20 cellular contexts compared by ENCODE assay signal in genomic region chr14:71465316-71465715, GRCh38.
DNase-seq lines count a peak whose midpoint lies in the region; ATAC-seq, FAIRE-seq and TF ChIP-seq lines count a peak whose summit lies in the region.
"Had no signal": no experiment of that assay in that cellular context is flagged by ENCODE, and none has a peak within 500 bp of the region (broad histone marks: within the 10 kb centered on the region; RNA-seq: fewer than 3 reads in every experiment).

No MANE protein-coding gene starts in this region.

- H3K27me3 Mint-ChIP-seq in activated naive CD4-positive, alpha-beta T cell treated with anti-CD3 and anti-CD28 coated beads, Interleukin-2, amount 10 ng/mL, durations not matched to agents 7 days and 5 days, result no peaks in the 10 kb centered on the region

- H3K27ac Mint-ChIP-seq in activated naive CD4-positive, alpha-beta T cell treated with anti-CD3 and anti-CD28 coated beads, Interleukin-2, amount 10 ng/mL, durations not matched to agents 7 days and 5 days, result no peak overlapping the region

- CTCF ChIA-PET in activated naive CD4-positive, alpha-beta T cell treated with anti-CD3 and anti-CD28 coated beads, Interleukin-2, amount 10 ng/mL, durations not matched to agents 7 days and 5 days (lab: Charles Lee), result no interaction called here

- H3K4me2 ChIP-seq in fibroblast of lung (ENCODE audit: extremely low read depth, insufficient read depth, low read length), result no peak overlapping the region
- H3K4me2 ChIP-seq: KMS-11 had no signal

- H3K9me3 Mint-ChIP-seq in activated naive CD4-positive, alpha-beta T cell treated with anti-CD3 and anti-CD28 coated beads, Interleukin-2, amount 10 ng/mL, durations not matched to agents 7 days and 5 days, result peaks cover 22% of the 10 kb centered on the region

- FAIRE-seq in HTR-8/SVneo (lab: Jason Lieb, UNC), result peak; percentile 33
- FAIRE-seq: GM12878, GM19239, RCC 7860 had no signal

- 82 to 85% methylated on average over 2 of the region's 2 CpGs for WGBS in aorta, 2 donors

- no peak overlapping the region for H2AFZ ChIP-seq in fibroblast of lung (ENCODE audit: low read length)

- TF ChIP-seq CTCF in brain microvascular endothelial cell (IDR thresholded peaks at IDR 0.05; ENCODE audit: low read depth, low read length, missing control alignments), result no peak
- TF ChIP-seq CTCF in fibroblast of lung (conservative IDR thresholded peaks at IDR 0.05 in 1 of 2, IDR thresholded peaks at IDR 0.05 in 1 of 2; ENCODE audit: low read depth in 1 of 2, low read length in 2 of 2), result no peak
- no peak for TF ChIP-seq CTCF in BE2C (IDR thresholded peaks at IDR 0.05; ENCODE audit: low read depth, low read length)

- peaks cover 36% of the 10 kb centered on the region for H3K36me3 Mint-ChIP-seq in activated naive CD4-positive, alpha-beta T cell treated with anti-CD3 and anti-CD28 coated beads, Interleukin-2, amount 10 ng/mL, durations not matched to agents 7 days and 5 days

- no peak overlapping the region for H3K9ac ChIP-seq in fibroblast of lung (ENCODE audit: insufficient read depth, low read length)
- H3K9ac ChIP-seq: KMS-11 had no signal

- no peak for DNase-seq in HTR-8/SVneo (ENCODE audit: insufficient read length, low spot score)
- DNase-seq in brain microvascular endothelial cell, result peak; percentile 24
- peak; percentile 17 to 63 for DNase-seq in fibroblast of lung (ENCODE audit: low read depth in 2 of 2)
- no peak for DNase-seq in aorta
- no peak for DNase-seq in activated naive CD4-positive, alpha-beta T cell treated with anti-CD3 and anti-CD28 coated beads, Interleukin-2, amount 10 ng/mL, durations not matched to agents 7 days and 5 days
- DNase-seq in BE2C, result no peak
- DNase-seq: ACHN, AML-193, DMS79 treated with DMSO at 0.1 percent for 48 hours, GF-D8, NCI-H1048, NCI-H2081, NCI-H446 treated with DMSO at 0.1 percent for 48 hours had no signal

- no peak overlapping the region for H3K4me3 Mint-ChIP-seq in activated naive CD4-positive, alpha-beta T cell treated with anti-CD3 and anti-CD28 coated beads, Interleukin-2, amount 10 ng/mL, durations not matched to agents 7 days and 5 days
- H3K4me3 Mint-ChIP-seq: CD14-positive monocyte had no signal

- no peaks in the 10 kb centered on the region for H3K36me3 ChIP-seq in brain microvascular endothelial cell (replicated peaks)
- no peaks in the 10 kb centered on the region for H3K36me3 ChIP-seq in fibroblast of lung (ENCODE audit: control insufficient read depth, insufficient read depth, low read length)
- no peaks in the 10 kb centered on the region for H3K36me3 ChIP-seq in aorta (ENCODE audit: control insufficient read depth in 1 of 2, insufficient read depth in 2 of 2, low read length in 1 of 2)
- H3K36me3 ChIP-seq in BE2C, result no peaks in the 10 kb centered on the region

- H3K4me3 ChIP-seq in brain microvascular endothelial cell (ENCODE audit: low read depth, low read length) (no peak overlapping the region), fibroblast of lung (replicated peaks in 1 of 4; ENCODE audit: control extremely low read depth in 1 of 4, insufficient read depth in 1 of 4, low read depth in 3 of 4, low read length in 4 of 4) (no peak overlapping the region), aorta (ENCODE audit: low read length in 2 of 2) (no peak overlapping the region), BE2C (ENCODE audit: low read depth, low read length) (no peak overlapping the region)
- H3K4me3 ChIP-seq: GM12878 had no signal

- no peaks in the 10 kb centered on the region for H4K20me1 ChIP-seq in fibroblast of lung (ENCODE audit: control insufficient read depth, extremely low read depth, insufficient read depth, low read length)

- intact Hi-C loops in aorta (cut with DNase I), result no loop called here

- H3K4me1 ChIP-seq in fibroblast of lung (ENCODE audit: control insufficient read depth, extremely low read depth, insufficient read depth, low read length) (no peaks in the 10 kb centered on the region), aorta (ENCODE audit: control insufficient read depth in 1 of 2, insufficient read depth in 2 of 2, low read length in 2 of 2) (peaks cover 0 to 4% of the 10 kb centered on the region in 2 donors), BE2C (peaks cover 8% of the 10 kb centered on the region; the same call in 1 of the 2 replicates)

- H3K79me2 ChIP-seq in fibroblast of lung (ENCODE audit: control insufficient read depth, insufficient read depth, low read length), result no peaks in the 10 kb centered on the region

- no peaks in the 10 kb centered on the region for H3K4me1 Mint-ChIP-seq in activated naive CD4-positive, alpha-beta T cell treated with anti-CD3 and anti-CD28 coated beads, Interleukin-2, amount 10 ng/mL, durations not matched to agents 7 days and 5 days

- ATAC-seq in aorta (ENCODE audit: low FRiP score) (no peak), HG02798 (IDR thresholded peaks at IDR 0.05; ENCODE audit: poor library complexity, unreplicated experiment) (no peak)
- ATAC-seq: GM12878, Right ventricle myocardium inferior had no signal

- H3K27me3 ChIP-seq in brain microvascular endothelial cell (replicated peaks) (no peaks in the 10 kb centered on the region), fibroblast of lung (ENCODE audit: control insufficient read depth, insufficient read depth, low read length) (no peaks in the 10 kb centered on the region), aorta (ENCODE audit: control insufficient read depth in 1 of 2, insufficient read depth in 2 of 2, low read length in 1 of 2) (no peaks in the 10 kb centered on the region), BE2C (no peaks in the 10 kb centered on the region)

- H3K27ac ChIP-seq in brain microvascular endothelial cell (no peak overlapping the region), fibroblast of lung (ENCODE audit: insufficient read depth, low read length) (no peak overlapping the region), aorta (ENCODE audit: low read depth in 1 of 2, low read length in 2 of 2) (no peak overlapping the region)
- H3K27ac ChIP-seq: KMS-11 had no signal

- H3K9me3 ChIP-seq in fibroblast of lung (ENCODE audit: control insufficient read depth, insufficient read depth, low read depth, low read length) (no peaks in the 10 kb centered on the region), aorta (ENCODE audit: control insufficient read depth, low read length) (peaks cover 2% of the 10 kb centered on the region), BE2C (no peaks in the 10 kb centered on the region; the same call in 1 of the 2 replicates)

- in situ Hi-C loops in brain microvascular endothelial cell (cut with HindIII; ENCODE audit: low pct_ligation_motif_present, low sequenced_read_pairs), result no loop called here

Comparison
In these comparisons a context has a peak if more than half of its experiments do, and no peak if none do; other contexts are left out.
1. DNase-seq: peak in brain microvascular endothelial cell (single experiment) and fibroblast of lung (2 of 2); none in HTR-8/SVneo (single experiment), aorta (0 of 2), activated naive CD4-positive, alpha-beta T cell treated with anti-CD3 and anti-CD28 coated beads, Interleukin-2, amount 10 ng/mL, durations not matched to agents 7 days and 5 days (single experiment) and BE2C (single experiment).